In genomic region chr3:107795514-107796094, GRCh38 we compare ENCODE assay signal across 22 cellular contexts.
A peak's percentile ranks its signal among the peaks of the same experiment; 100 is the strongest.
DNase-seq lines count a peak whose midpoint lies in the region; ATAC-seq and TF ChIP-seq lines count a peak whose summit lies in the region.
"Had no signal": no experiment of that assay in that cellular context is flagged by ENCODE, and none has a peak within 500 bp of the region (broad histone marks: within the 10 kb centered on the region; RNA-seq: fewer than 3 reads in every experiment).

No MANE protein-coding gene starts in this region.

- ATAC-seq in activated T-cell treated with anti-CD3 and anti-CD28 coated beads, Interleukin-2, amount 50 U/mL, for 72 hours (replicated peaks in 1 of 2), result no peak
- no peak for ATAC-seq in activated naive CD8-positive, alpha-beta T cell treated with anti-CD3 and anti-CD28 coated beads, Interleukin-2, amount 10 ng/mL, durations not matched to agents 7 days and 5 days (ENCODE audit: low read depth)
- ATAC-seq in thoracic aorta (ENCODE audit: insufficient number of reproducible peaks, low FRiP score, low read depth) (no peak), body of pancreas (no peak)
- ATAC-seq: activated T-helper 17 cell treated with anti-CD3 and anti-CD28 coated beads, Interleukin-2, amount 50 U/mL, for 72 hours had no signal

- no peaks in the 10 kb centered on the region for H3K4me1 Mint-ChIP-seq in activated T-cell treated with anti-CD3 and anti-CD28 coated beads, Interleukin-2, amount 50 U/mL, for 72 hours (ENCODE audit: low read depth)
- H3K4me1 Mint-ChIP-seq in activated T-cell treated with anti-CD3 and anti-CD28 coated beads, Interleukin-2, amount 50 U/mL, for 24 hours (ENCODE audit: low read depth), result peaks cover 14% of the 10 kb centered on the region
- peaks cover 6% of the 10 kb centered on the region for H3K4me1 Mint-ChIP-seq in activated naive CD8-positive, alpha-beta T cell treated with anti-CD3 and anti-CD28 coated beads, Interleukin-2, amount 10 ng/mL, durations not matched to agents 7 days and 5 days
- H3K4me1 Mint-ChIP-seq in neural progenitor cell, result no peaks in the 10 kb centered on the region

- TF ChIP-seq POLR2A in body of pancreas (IDR thresholded peaks at IDR 0.05) (no peak), prostate gland (IDR thresholded peaks at IDR 0.05) (no peak)

- no peaks in the 10 kb centered on the region for H3K27me3 ChIP-seq in thoracic aorta (replicated peaks; ENCODE audit: insufficient read depth)
- no peaks in the 10 kb centered on the region for H3K27me3 ChIP-seq in neural progenitor cell
- no peaks in the 10 kb centered on the region for H3K27me3 ChIP-seq in body of pancreas
- no peaks in the 10 kb centered on the region for H3K27me3 ChIP-seq in prostate gland (replicated peaks; ENCODE audit: insufficient read depth)
- H3K27me3 ChIP-seq: adrenal gland, cardiac muscle cell, dorsolateral prefrontal cortex had no signal

- H3K9me3 Mint-ChIP-seq in activated T-cell treated with anti-CD3 and anti-CD28 coated beads, Interleukin-2, amount 50 U/mL, for 72 hours, result no peaks in the 10 kb centered on the region
- no peaks in the 10 kb centered on the region for H3K9me3 Mint-ChIP-seq in activated T-cell treated with anti-CD3 and anti-CD28 coated beads, Interleukin-2, amount 50 U/mL, for 24 hours
- no peaks in the 10 kb centered on the region for H3K9me3 Mint-ChIP-seq in activated naive CD8-positive, alpha-beta T cell treated with anti-CD3 and anti-CD28 coated beads, Interleukin-2, amount 10 ng/mL, durations not matched to agents 7 days and 5 days
- H3K9me3 Mint-ChIP-seq in neural progenitor cell, result no peaks in the 10 kb centered on the region
- H3K9me3 Mint-ChIP-seq: activated T-helper 17 cell treated with anti-CD3 and anti-CD28 coated beads, Interleukin-2, amount 50 U/mL, for 72 hours had no signal

- WGBS in body of pancreas, 2 donors, result 95 to 99% methylated on average over 3 of the region's 3 CpGs
- 94% methylated on average over 3 of the region's 3 CpGs for WGBS in prostate gland

- no peak overlapping the region for H3K9ac ChIP-seq in neural progenitor cell

- H3K4me1 ChIP-seq in thoracic aorta (ENCODE audit: control insufficient read depth in 1 of 2, low read depth in 2 of 2) (peaks cover 32 to 52% of the 10 kb centered on the region in 2 donors), neural progenitor cell (peaks cover 3% of the 10 kb centered on the region), body of pancreas (peaks cover 5% of the 10 kb centered on the region), prostate gland (replicated peaks) (no peaks in the 10 kb centered on the region)
- H3K4me1 ChIP-seq: Caco-2 had no signal

- peak overlapping the region; percentile 4 for H3K27ac Mint-ChIP-seq in activated T-cell treated with anti-CD3 and anti-CD28 coated beads, Interleukin-2, amount 50 U/mL, for 72 hours
- no peak overlapping the region for H3K27ac Mint-ChIP-seq in activated T-cell treated with anti-CD3 and anti-CD28 coated beads, Interleukin-2, amount 50 U/mL, for 24 hours
- H3K27ac Mint-ChIP-seq in activated naive CD8-positive, alpha-beta T cell treated with anti-CD3 and anti-CD28 coated beads, Interleukin-2, amount 10 ng/mL, durations not matched to agents 7 days and 5 days, result peak overlapping the region; percentile 42
- H3K27ac Mint-ChIP-seq in neural progenitor cell, result no peak overlapping the region
- H3K27ac Mint-ChIP-seq: activated T-helper 17 cell treated with anti-CD3 and anti-CD28 coated beads, Interleukin-2, amount 50 U/mL, for 72 hours had no signal

- H3K4me2 ChIP-seq in neural progenitor cell, result no peak overlapping the region

- H2AFZ ChIP-seq in neural progenitor cell (replicated peaks), result no peak overlapping the region

- H3K9me3 ChIP-seq in thoracic aorta (no peaks in the 10 kb centered on the region), neural progenitor cell (ENCODE audit: low read depth) (no peaks in the 10 kb centered on the region), body of pancreas (no peaks in the 10 kb centered on the region), prostate gland (no peaks in the 10 kb centered on the region)
- H3K9me3 ChIP-seq: adrenal gland, Caco-2 had no signal

- H4K20me1 ChIP-seq in neural progenitor cell (ENCODE audit: low read depth), result no peaks in the 10 kb centered on the region

- H3K27me3 Mint-ChIP-seq in activated T-cell treated with anti-CD3 and anti-CD28 coated beads, Interleukin-2, amount 50 U/mL, for 72 hours (ENCODE audit: low read depth), result no peaks in the 10 kb centered on the region
- no peaks in the 10 kb centered on the region for H3K27me3 Mint-ChIP-seq in activated T-cell treated with anti-CD3 and anti-CD28 coated beads, Interleukin-2, amount 50 U/mL, for 24 hours
- no peaks in the 10 kb centered on the region for H3K27me3 Mint-ChIP-seq in activated naive CD8-positive, alpha-beta T cell treated with anti-CD3 and anti-CD28 coated beads, Interleukin-2, amount 10 ng/mL, durations not matched to agents 7 days and 5 days
- peaks cover 2% of the 10 kb centered on the region for H3K27me3 Mint-ChIP-seq in neural progenitor cell (ENCODE audit: insufficient read depth, low read depth)
- H3K27me3 Mint-ChIP-seq: activated T-helper 17 cell treated with anti-CD3 and anti-CD28 coated beads, Interleukin-2, amount 50 U/mL, for 72 hours had no signal

- intact Hi-C loops in body of pancreas (cut with DNase I), result no loop called here
- intact Hi-C loops in prostate gland (cut with DNase I), result no loop called here

- peaks cover 4 to 11% of the 10 kb centered on the region in 2 donors for H3K36me3 Mint-ChIP-seq in activated T-cell treated with anti-CD3 and anti-CD28 coated beads, Interleukin-2, amount 50 U/mL, for 72 hours (ENCODE audit: insufficient read depth in 2 of 2)
- H3K36me3 Mint-ChIP-seq in activated T-cell treated with anti-CD3 and anti-CD28 coated beads, Interleukin-2, amount 50 U/mL, for 24 hours (ENCODE audit: low read depth), result peaks cover 65% of the 10 kb centered on the region
- H3K36me3 Mint-ChIP-seq in activated naive CD8-positive, alpha-beta T cell treated with anti-CD3 and anti-CD28 coated beads, Interleukin-2, amount 10 ng/mL, durations not matched to agents 7 days and 5 days, result peaks cover 14% of the 10 kb centered on the region
- peaks cover 31% of the 10 kb centered on the region for H3K36me3 Mint-ChIP-seq in neural progenitor cell

- H3K79me2 ChIP-seq in neural progenitor cell (ENCODE audit: low read depth), result no peaks in the 10 kb centered on the region

- H3F3A ChIP-seq in neural progenitor cell (ENCODE audit: low read depth), result no peaks in the 10 kb centered on the region

- H3K36me3 ChIP-seq in thoracic aorta (no peaks in the 10 kb centered on the region), neural progenitor cell (peaks cover 10% of the 10 kb centered on the region), body of pancreas (replicated peaks in 1 of 2; ENCODE audit: insufficient read depth in 1 of 2, low read depth in 2 of 2) (peaks cover 0 to under 1% of the 10 kb centered on the region in 2 donors), prostate gland (no peaks in the 10 kb centered on the region)

- no peak overlapping the region for H3K4me3 Mint-ChIP-seq in activated T-cell treated with anti-CD3 and anti-CD28 coated beads, Interleukin-2, amount 50 U/mL, for 72 hours
- no peak overlapping the region for H3K4me3 Mint-ChIP-seq in activated T-cell treated with anti-CD3 and anti-CD28 coated beads, Interleukin-2, amount 50 U/mL, for 24 hours
- H3K4me3 Mint-ChIP-seq in activated naive CD8-positive, alpha-beta T cell treated with anti-CD3 and anti-CD28 coated beads, Interleukin-2, amount 10 ng/mL, durations not matched to agents 7 days and 5 days, result no peak overlapping the region
- no peak overlapping the region for H3K4me3 Mint-ChIP-seq in neural progenitor cell
- H3K4me3 Mint-ChIP-seq: activated T-helper 17 cell treated with anti-CD3 and anti-CD28 coated beads, Interleukin-2, amount 50 U/mL, for 72 hours had no signal

- TF ChIP-seq CTCF in thoracic aorta (IDR thresholded peaks at IDR 0.05) (no peak), neural progenitor cell (IDR thresholded peaks at IDR 0.05) (no peak), body of pancreas (IDR thresholded peaks at IDR 0.05) (no peak), prostate gland (IDR thresholded peaks at IDR 0.05) (no peak)

- POLR2A ChIA-PET in activated naive CD8-positive, alpha-beta T cell treated with anti-CD3 and anti-CD28 coated beads, Interleukin-2, amount 10 ng/mL, durations not matched to agents 7 days and 5 days (lab: Charles Lee), result no interaction called here

- H3K27ac ChIP-seq in thoracic aorta, result peak overlapping the region; percentile 60 to 73
- no peak overlapping the region for H3K27ac ChIP-seq in neural progenitor cell
- H3K27ac ChIP-seq in body of pancreas, result no peak overlapping the region
- no peak overlapping the region for H3K27ac ChIP-seq in prostate gland
- H3K27ac ChIP-seq: adrenal gland, cardiac muscle cell had no signal

- H3K4me3 ChIP-seq in thoracic aorta, result no peak overlapping the region
- H3K4me3 ChIP-seq in neural progenitor cell, result no peak overlapping the region
- no peak overlapping the region for H3K4me3 ChIP-seq in body of pancreas
- H3K4me3 ChIP-seq in prostate gland, result no peak overlapping the region
- H3K4me3 ChIP-seq: adrenal gland, cardiac muscle cell, dorsolateral prefrontal cortex had no signal

- no peak for DNase-seq in activated T-cell treated with anti-CD3 and anti-CD28 coated beads, Interleukin-2, amount 50 U/mL, for 72 hours
- no peak for DNase-seq in activated T-cell treated with anti-CD3 and anti-CD28 coated beads, Interleukin-2, amount 50 U/mL, for 24 hours
- DNase-seq in activated naive CD8-positive, alpha-beta T cell treated with anti-CD3 and anti-CD28 coated beads, Interleukin-2, amount 10 ng/mL, durations not matched to agents 7 days and 5 days, result no peak
- peak; percentile 36 for DNase-seq in iris pigment epithelial cell (ENCODE audit: low read depth)
- no peak for DNase-seq in thoracic aorta (ENCODE audit: low spot score)
- DNase-seq in neural progenitor cell (ENCODE audit: low spot score), result no peak
- no peak for DNase-seq in body of pancreas
- no peak for DNase-seq in prostate gland (ENCODE audit: low spot score)
- DNase-seq: 8988T; adrenal gland; AML-193; Caco-2; DND-41; dorsolateral prefrontal cortex; foreskin melanocyte; Karpas-422; kidney; NCI-H1105; NCI-H510A; stimulated activated CD4-positive, alpha-beta T cell treated with anti-CD3 and anti-CD28 coated beads, Interleukin-4, amount 100 ng/mL, for 4 hours had no signal

Comparison
In these comparisons a context has a peak if more than half of its experiments do, and no peak if none do; other contexts are left out.
1. H3K27ac Mint-ChIP-seq: peak in activated T-cell treated with anti-CD3 and anti-CD28 coated beads, Interleukin-2, amount 50 U/mL, for 72 hours (single experiment) and activated naive CD8-positive, alpha-beta T cell treated with anti-CD3 and anti-CD28 coated beads, Interleukin-2, amount 10 ng/mL, durations not matched to agents 7 days and 5 days (single experiment); none in activated T-cell treated with anti-CD3 and anti-CD28 coated beads, Interleukin-2, amount 50 U/mL, for 24 hours (single experiment) and neural progenitor cell (single experiment).
2. H3K27ac ChIP-seq: peak in thoracic aorta (2 of 2); none in neural progenitor cell (single experiment), body of pancreas (0 of 4) and prostate gland (0 of 2).